ENCODE assay signal across 1 cellular context in the genomic region with DNA sequence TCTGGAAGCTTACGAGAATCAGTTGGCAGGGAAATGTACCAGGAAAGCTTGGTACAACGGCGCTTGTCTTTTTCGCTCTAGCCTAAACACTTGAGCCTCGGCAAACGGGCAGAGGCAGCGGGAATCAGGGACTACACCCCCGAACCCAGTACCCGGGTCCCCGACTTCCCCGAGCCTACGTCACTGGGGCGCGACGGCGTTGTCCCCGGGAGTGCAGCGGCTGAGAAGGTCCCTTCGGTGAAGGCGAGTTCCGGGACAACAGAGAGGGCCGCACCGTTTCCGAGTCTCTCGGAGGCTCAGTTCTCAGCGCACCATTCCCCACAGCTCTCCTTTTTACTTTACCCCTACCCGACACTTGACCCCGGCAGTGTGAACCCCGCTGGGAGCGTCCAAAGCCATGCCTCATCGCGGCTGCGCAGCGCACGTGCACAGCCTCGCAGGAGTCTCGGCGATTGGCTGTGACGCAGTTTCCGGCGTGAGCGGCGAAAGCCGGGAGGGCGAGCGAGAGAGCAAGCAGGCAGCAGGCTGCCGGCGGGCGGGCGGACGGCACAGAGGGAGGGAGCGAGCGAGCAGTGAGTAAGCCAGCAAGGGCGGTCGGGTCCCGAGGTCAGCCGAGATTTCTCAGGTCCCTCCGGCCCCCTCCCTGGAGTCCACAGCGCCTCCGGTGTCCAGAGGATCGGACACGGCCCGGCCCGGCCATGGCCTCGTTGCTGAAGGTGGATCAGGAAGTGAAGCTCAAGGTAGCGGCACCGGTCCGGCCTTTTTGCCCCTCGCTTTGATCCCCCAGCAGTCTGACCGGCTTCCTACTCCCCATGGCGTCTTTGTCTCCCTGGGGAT.
TF ChIP-seq lines count a peak whose summit lies in the region.

Gene PSME3 (plus strand): TSS at position 464 of the 837 bp plus-strand sequence. CDS start 235 bp downstream, at position 699.

TF ChIP-seq in HepG2, 621 proteins besides CTCF, POLR2A, EP300 and RAD21 (continued from another document and continues in another):
- TF ChIP-seq, protein P1, sequence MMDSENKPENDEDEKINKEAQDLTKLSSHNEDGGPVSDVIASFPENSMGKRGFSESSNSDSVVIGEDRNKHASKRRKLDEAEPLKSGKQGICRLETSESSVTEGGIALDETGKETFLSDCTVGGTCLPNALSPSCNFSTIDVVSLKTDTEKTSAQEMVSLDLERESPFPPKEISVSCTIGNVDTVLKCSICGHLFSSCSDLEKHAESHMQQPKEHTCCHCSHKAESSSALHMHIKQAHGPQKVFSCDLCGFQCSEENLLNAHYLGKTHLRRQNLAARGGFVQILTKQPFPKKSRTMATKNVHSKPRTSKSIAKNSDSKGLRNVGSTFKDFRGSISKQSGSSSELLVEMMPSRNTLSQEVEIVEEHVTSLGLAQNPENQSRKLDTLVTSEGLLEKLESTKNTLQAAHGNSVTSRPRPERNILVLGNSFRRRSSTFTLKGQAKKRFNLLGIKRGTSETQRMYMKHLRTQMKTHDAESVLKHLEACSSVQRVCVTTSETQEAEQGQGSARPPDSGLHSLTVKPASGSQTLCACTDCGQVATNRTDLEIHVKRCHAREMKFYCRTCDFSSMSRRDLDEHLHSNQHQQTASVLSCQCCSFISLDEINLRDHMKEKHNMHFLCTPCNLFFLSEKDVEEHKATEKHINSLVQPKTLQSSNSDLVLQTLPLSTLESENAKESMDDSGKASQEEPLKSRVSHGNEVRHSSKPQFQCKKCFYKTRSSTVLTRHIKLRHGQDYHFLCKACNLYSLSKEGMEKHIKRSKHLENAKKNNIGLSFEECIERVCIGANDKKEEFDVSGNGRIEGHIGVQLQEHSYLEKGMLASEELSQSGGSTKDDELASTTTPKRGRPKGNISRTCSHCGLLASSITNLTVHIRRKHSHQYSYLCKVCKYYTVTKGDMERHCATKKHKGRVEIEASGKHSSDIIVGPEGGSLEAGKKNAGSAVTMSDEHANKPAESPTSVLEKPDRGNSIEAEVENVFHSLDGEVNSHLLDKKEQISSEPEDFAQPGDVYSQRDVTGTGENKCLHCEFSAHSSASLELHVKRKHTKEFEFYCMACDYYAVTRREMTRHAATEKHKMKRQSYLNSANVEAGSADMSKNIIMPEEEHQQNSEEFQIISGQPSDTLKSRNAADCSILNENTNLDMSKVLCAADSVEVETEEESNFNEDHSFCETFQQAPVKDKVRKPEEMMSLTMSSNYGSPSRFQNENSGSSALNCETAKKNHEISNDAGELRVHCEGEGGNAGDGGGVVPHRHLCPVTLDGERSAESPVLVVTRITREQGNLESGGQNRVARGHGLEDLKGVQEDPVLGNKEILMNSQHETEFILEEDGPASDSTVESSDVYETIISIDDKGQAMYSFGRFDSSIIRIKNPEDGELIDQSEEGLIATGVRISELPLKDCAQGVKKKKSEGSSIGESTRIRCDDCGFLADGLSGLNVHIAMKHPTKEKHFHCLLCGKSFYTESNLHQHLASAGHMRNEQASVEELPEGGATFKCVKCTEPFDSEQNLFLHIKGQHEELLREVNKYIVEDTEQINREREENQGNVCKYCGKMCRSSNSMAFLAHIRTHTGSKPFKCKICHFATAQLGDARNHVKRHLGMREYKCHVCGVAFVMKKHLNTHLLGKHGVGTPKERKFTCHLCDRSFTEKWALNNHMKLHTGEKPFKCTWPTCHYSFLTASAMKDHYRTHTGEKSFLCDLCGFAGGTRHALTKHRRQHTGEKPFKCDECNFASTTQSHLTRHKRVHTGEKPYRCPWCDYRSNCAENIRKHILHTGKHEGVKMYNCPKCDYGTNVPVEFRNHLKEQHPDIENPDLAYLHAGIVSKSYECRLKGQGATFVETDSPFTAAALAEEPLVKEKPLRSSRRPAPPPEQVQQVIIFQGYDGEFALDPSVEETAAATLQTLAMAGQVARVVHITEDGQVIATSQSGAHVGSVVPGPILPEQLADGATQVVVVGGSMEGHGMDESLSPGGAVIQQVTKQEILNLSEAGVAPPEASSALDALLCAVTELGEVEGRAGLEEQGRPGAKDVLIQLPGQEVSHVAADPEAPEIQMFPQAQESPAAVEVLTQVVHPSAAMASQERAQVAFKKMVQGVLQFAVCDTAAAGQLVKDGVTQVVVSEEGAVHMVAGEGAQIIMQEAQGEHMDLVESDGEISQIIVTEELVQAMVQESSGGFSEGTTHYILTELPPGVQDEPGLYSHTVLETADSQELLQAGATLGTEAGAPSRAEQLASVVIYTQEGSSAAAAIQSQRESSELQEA (CRISPR knock-in tag; IDR thresholded peaks at IDR 0.05; ENCODE audit: not compliant biosample characterization), result peak; percentile 33
- TF ChIP-seq PTBP1 (IDR thresholded peaks at IDR 0.05; ENCODE audit: low read depth, low read length, poor library complexity, severe bottlenecking), result no peak
- peak; percentile 79 for TF ChIP-seq ZNF678 (CRISPR knock-in tag; IDR thresholded peaks at IDR 0.05)
- TF ChIP-seq MIER2 (CRISPR knock-in tag; IDR thresholded peaks at IDR 0.05), result peak; percentile 52; the same call in 1 of the 2 replicates
- peak; percentile 93 for TF ChIP-seq ZNF614 (CRISPR knock-in tag; IDR thresholded peaks at IDR 0.05; ENCODE audit: borderline replicate concordance)
- TF ChIP-seq KLF9 (CRISPR knock-in tag; IDR thresholded peaks at IDR 0.05; ENCODE audit: low read depth), result peak; percentile 80; the same call in 1 of the 2 replicates
- peak; percentile 62 for TF ChIP-seq ELF3 (CRISPR knock-in tag; IDR thresholded peaks at IDR 0.05)
- peak; percentile 94; the same call in 1 of the 2 replicates for TF ChIP-seq TSC22D2 (CRISPR knock-in tag; IDR thresholded peaks at IDR 0.05; ENCODE audit: borderline replicate concordance)
- peak; percentile 70 for TF ChIP-seq ZBTB20 (CRISPR knock-in tag; IDR thresholded peaks at IDR 0.05; ENCODE audit: borderline replicate concordance, low read depth)
- peak; percentile 85; the same call in 1 of the 2 replicates for TF ChIP-seq ZNF101 (CRISPR knock-in tag; IDR thresholded peaks at IDR 0.05; ENCODE audit: borderline replicate concordance, low read depth)
- TF ChIP-seq E2F2 (CRISPR knock-in tag; IDR thresholded peaks at IDR 0.05; ENCODE audit: borderline replicate concordance), result peak; percentile 34; the same call in 1 of the 2 replicates
- peak; percentile 96; the same call in 1 of the 2 replicates for TF ChIP-seq ZNF224 (CRISPR knock-in tag; IDR thresholded peaks at IDR 0.05)
- TF ChIP-seq, protein P2, sequence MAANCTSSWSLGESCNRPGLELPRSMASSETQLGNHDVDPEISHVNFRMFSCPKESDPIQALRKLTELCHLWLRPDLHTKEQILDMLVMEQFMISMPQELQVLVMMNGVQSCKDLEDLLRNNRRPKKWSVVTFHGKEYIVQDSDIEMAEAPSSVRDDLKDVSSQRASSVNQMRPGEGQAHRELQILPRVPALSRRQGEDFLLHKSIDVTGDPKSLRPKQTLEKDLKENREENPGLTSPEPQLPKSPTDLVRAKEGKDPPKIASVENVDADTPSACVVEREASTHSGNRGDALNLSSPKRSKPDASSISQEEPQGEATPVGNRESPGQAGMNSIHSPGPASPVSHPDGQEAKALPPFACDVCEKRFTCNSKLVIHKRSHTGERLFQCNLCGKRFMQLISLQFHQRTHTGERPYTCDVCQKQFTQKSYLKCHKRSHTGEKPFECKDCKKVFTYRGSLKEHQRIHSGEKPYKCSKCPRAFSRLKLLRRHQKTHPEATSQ (CRISPR knock-in tag; IDR thresholded peaks at IDR 0.05; ENCODE audit: borderline replicate concordance), result no peak
- no peak for TF ChIP-seq MAFG (CRISPR knock-in tag; IDR thresholded peaks at IDR 0.05)
- peak; percentile 74 for TF ChIP-seq TBX3 (IDR thresholded peaks at IDR 0.05; ENCODE audit: borderline replicate concordance)
- peak; percentile 93 for TF ChIP-seq FOXK2 (IDR thresholded peaks at IDR 0.05)
- TF ChIP-seq ZNF674 (CRISPR knock-in tag; IDR thresholded peaks at IDR 0.05; ENCODE audit: low read depth), result no peak
- TF ChIP-seq ZNF597 (CRISPR knock-in tag; IDR thresholded peaks at IDR 0.05), result no peak
- 0 out of 2 replicates have a peak, but pooled peaks have one; percentile 40 for TF ChIP-seq ZNF432 (CRISPR knock-in tag; IDR thresholded peaks at IDR 0.05; ENCODE audit: borderline replicate concordance)
- peak; percentile 95 for TF ChIP-seq ZNF574 (CRISPR knock-in tag; IDR thresholded peaks at IDR 0.05)
- TF ChIP-seq KAT8 (CRISPR knock-in tag; IDR thresholded peaks at IDR 0.05), result peak; percentile 100
- TF ChIP-seq MEIS1 (CRISPR knock-in tag; IDR thresholded peaks at IDR 0.05; ENCODE audit: borderline replicate concordance), result peak; percentile 85; the same call in 1 of the 2 replicates
- TF ChIP-seq, protein P3, sequence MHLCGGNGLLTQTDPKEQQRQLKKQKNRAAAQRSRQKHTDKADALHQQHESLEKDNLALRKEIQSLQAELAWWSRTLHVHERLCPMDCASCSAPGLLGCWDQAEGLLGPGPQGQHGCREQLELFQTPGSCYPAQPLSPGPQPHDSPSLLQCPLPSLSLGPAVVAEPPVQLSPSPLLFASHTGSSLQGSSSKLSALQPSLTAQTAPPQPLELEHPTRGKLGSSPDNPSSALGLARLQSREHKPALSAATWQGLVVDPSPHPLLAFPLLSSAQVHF (CRISPR knock-in tag; IDR thresholded peaks at IDR 0.05), result peak; percentile 81; the same call in 1 of the 2 replicates
- TF ChIP-seq MYC (CRISPR knock-in tag; IDR thresholded peaks at IDR 0.05; ENCODE audit: borderline replicate concordance), result peak; percentile 100
- peak; percentile 82; the same call in 1 of the 2 replicates for TF ChIP-seq HBP1 (CRISPR knock-in tag; IDR thresholded peaks at IDR 0.05; ENCODE audit: low read depth)
- peak; percentile 79 for TF ChIP-seq GABPA (IDR thresholded peaks at IDR 0.05; ENCODE audit: low read depth, low read length)
- peak; percentile 97 for TF ChIP-seq GABPA (CRISPR knock-in tag; IDR thresholded peaks at IDR 0.05; ENCODE audit: low read depth)
- TF ChIP-seq PRDM15 (CRISPR knock-in tag; IDR thresholded peaks at IDR 0.05), result peak; percentile 31; the same call in 1 of the 2 replicates
- no peak for TF ChIP-seq TCF7 (IDR thresholded peaks at IDR 0.05; ENCODE audit: low read depth)
- TF ChIP-seq YY1 (IDR thresholded peaks at IDR 0.05; ENCODE audit: insufficient read depth, insufficient replicate concordance, low read depth, low read length), result peak; percentile 67
